ENCODE assay signal across 7 cellular contexts in the genomic region with DNA sequence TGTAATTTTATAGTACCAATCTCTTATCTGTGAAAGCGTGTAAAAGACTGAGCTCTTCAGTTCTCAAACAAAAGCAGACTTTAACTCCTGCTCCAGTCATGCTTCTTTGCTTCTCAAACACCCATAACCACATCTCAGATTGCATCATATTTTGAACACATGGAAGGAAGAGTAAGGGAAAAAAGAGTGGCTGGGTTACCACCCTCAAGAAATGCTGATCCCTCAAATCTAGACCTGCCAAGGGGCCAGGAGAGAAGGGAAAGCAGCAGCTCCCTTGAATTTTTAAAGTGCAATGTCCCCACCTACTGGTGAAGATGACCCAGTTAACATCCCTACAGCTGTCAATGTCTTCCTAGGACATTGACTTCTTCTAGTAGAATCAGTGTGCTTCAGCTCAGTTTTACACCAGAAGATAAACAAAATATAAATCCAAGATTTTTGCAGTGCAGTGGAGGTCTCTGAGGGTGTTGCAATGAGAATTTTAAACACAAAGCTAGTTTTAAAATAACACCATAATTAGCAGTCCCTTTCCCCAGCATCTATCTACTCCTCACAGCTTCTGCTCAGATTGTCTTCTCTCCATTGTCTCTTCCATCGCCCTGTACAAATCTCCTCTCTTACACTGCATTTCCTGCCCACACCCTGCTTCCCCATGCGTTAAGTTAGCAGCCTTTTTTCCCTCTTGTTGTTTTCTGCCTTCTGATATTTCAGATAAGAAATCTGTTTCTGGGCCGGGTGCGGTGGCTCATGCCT. TPM values are rescaled to one million over a fixed set of nuclear protein-coding genes. Genes with fewer than 3 reads are reported as not detected.
DNase-seq lines count a peak whose midpoint lies in the region; ATAC-seq, FAIRE-seq and TF ChIP-seq lines count a peak whose summit lies in the region.

No MANE protein-coding gene starts in this region.

- no peaks in the 10 kb centered on the region for H3K9me1 ChIP-seq in K562 (ENCODE audit: control insufficient read depth, insufficient read depth, low read length)

- H3K27ac ChIP-seq in K562 (ENCODE audit: extremely low read depth, low read depth, low read length): no peak overlapping the region

- peaks cover 0 to 3% of the 10 kb centered on the region in 2 experiments; a peak in 2 of 5 replicates for H3K27me3 ChIP-seq in K562 (ENCODE audit: control insufficient read depth in 2 of 2, insufficient read depth in 2 of 2, low read length in 2 of 2)

- TF ChIP-seq POLR2A in K562 (conservative IDR thresholded peaks at IDR 0.05): no peak

- peak; percentile 71 to 89 for TF ChIP-seq RAD21 in K562 (CRISPR knock-in tag; conservative IDR thresholded peaks at IDR 0.05 in 1 of 2, IDR thresholded peaks at IDR 0.05 in 1 of 2)

- H4K20me1 ChIP-seq in K562 (replicated peaks; ENCODE audit: control insufficient read depth, insufficient read depth, low read length): no peaks in the 10 kb centered on the region

- CTCF ChIA-PET in K562 (lab: Yijun Ruan, JAX; ENCODE audit: low intra/inter-chr PET ratio): interaction anchor here (0.7 to 3.7 kb wide), 4 partner anchors 82 to 531 kb away, joined by 3 to 23 read pairs (median 8); no protein-coding TSS in a partner anchor

- H3K4me1 ChIP-seq in K562 (replicated peaks in 1 of 2; ENCODE audit: control insufficient read depth in 2 of 2, insufficient read depth in 2 of 2, low read length in 2 of 2): no peaks in the 10 kb centered on the region

- H3K4me2 ChIP-seq in K562 (ENCODE audit: insufficient read depth, low read length): no peak overlapping the region

- FAIRE-seq in K562 (lab: Jason Lieb, UNC): peak; percentile 87

- no TSS peak for BruUV-seq in K562 (replicated peaks; lab: Mats Ljungman, UMichigan)

- no peaks in the 10 kb centered on the region for H3K79me2 ChIP-seq in K562 (ENCODE audit: control insufficient read depth, insufficient read depth, low read length)

- TF ChIP-seq EP300 in K562 (IDR thresholded peaks at IDR 0.05; ENCODE audit: low read length): no peak

- H3K4me3 ChIP-seq in K562: no peak overlapping the region

- no peaks in the 10 kb centered on the region for H3K36me3 ChIP-seq in K562 (ENCODE audit: control insufficient read depth, insufficient read depth, low read length)

- intact Hi-C loops in K562 (cut with micrococcal nuclease): loop anchor here (1.0 to 5.0 kb wide), 2 partner anchors 84 to 373 kb away; no protein-coding TSS in a partner anchor

- 2% methylated on average over 5 of the region's 5 CpGs for WGBS in K562 (ENCODE audit: insufficient coverage, low coverage, missing lambda C conversion rate)

- in situ Hi-C loops in K562 (cut with MboI): no loop called here

- DNase-seq in DMS79 (lab: John Stamatoyannopoulos, UW) (peak; percentile 91), NOMO-1 treated with DMSO at 0.1 percent for 48 hours (lab: John Stamatoyannopoulos, UW; ENCODE audit: unreplicated experiment) (peak; percentile 61), K562 (ENCODE audit: extremely low read depth in 1 of 4, low spot score in 3 of 4) (peak; percentile 31 to 69 (median 52)), iPS-NIHi11 (ENCODE audit: low spot score) (peak; percentile 63)
- peak; percentile 34 for DNase-seq in stimulated activated CD8-positive, alpha-beta memory T cell treated with anti-CD3 and anti-CD28 coated beads, Interleukin-4, amount 100 ng/mL, for 48 hours

- no peak overlapping the region for H2AFZ ChIP-seq in K562 (ENCODE audit: low read depth, low read length)

- peak; percentile 47 for ATAC-seq in HG02759 (IDR thresholded peaks at IDR 0.05; ENCODE audit: unreplicated experiment)
- peak; percentile 94 for ATAC-seq in K562
- no peak for ATAC-seq in HG03045 (IDR thresholded peaks at IDR 0.05; ENCODE audit: unreplicated experiment)

- POLR2A ChIA-PET in K562 (lab: Yijun Ruan, JAX): interaction anchor here (0.7 to 1.4 kb wide), 6 partner anchors 13 to 367 kb away, joined by 3 to 5 read pairs (median 3); partner anchors contain the start of gene TAP2

- no peak overlapping the region for H3K9ac ChIP-seq in K562 (ENCODE audit: insufficient read depth in 1 of 2, low read depth in 2 of 2, low read length in 2 of 2)

- no peaks in the 10 kb centered on the region for H3K9me3 ChIP-seq in K562 (replicated peaks; ENCODE audit: control insufficient read depth, insufficient read depth, low read depth, low read length)

- peak; percentile 73 to 81 (median 81) for TF ChIP-seq CTCF in K562 (IDR thresholded peaks at IDR 0.05 in 2 of 3, conservative IDR thresholded peaks at IDR 0.05 in 1 of 3; ENCODE audit: insufficient read depth in 2 of 3, low read depth in 1 of 3, low read length in 3 of 3)

RNA-seq across cellular contexts. Expression of gene HLA-DQB2, which starts 22.6 kb away (rescaled TPM):
- not detected in 2 replicates for total RNA-seq in K562 (2011; cell fraction: chromatin; rRNA removed; ENCODE audit: low replicate concordance)
- total RNA-seq in K562 (2011; cell fraction: nucleolus; rRNA removed): not detected in 2 replicates
- not detected in 2 replicates for total RNA-seq in K562 (2011; cell fraction: nucleoplasm; rRNA removed)
- total RNA-seq in K562 (2014; rRNA removed): not detected in 2 replicates
- not detected in 2 replicates for total RNA-seq in K562 (2014; rRNA removed; fragmentation: Illumina TruSeq; extraction: Trizol)
- total RNA-seq in K562 (2015; rRNA removed; fragmentation: Illumina TruSeq; extraction: Trizol): not detected in 2 replicates
- not detected in 2 replicates for total RNA-seq in K562 (2021)
- polyA plus RNA-seq in K562 (2011; rRNA removed): not detected in 2 replicates
- not detected in 2 replicates for polyA plus RNA-seq in K562 (2011; cell fraction: cytosol; rRNA removed)
- not detected in 2 replicates for polyA plus RNA-seq in K562 (2011; cell fraction: nucleus; rRNA removed)
- polyA plus RNA-seq in K562 (2012): not detected in 2 replicates
- not detected in 2 replicates for polyA plus RNA-seq in K562 (2014; fragmentation: Illumina TruSeq; extraction: Trizol)
- polyA plus RNA-seq in K562 (2014; fragmentation: Nextera tagmentation; extraction: Ambion mirVana): not detected
- polyA plus RNA-seq in K562 (2014; rRNA removed): not detected in 2 replicates
- not detected in 2 replicates for polyA minus RNA-seq in K562 (2011; rRNA and poly(A)+ RNA removed)
- polyA minus RNA-seq in K562 (2011; cell fraction: cytosol; rRNA and poly(A)+ RNA removed): not detected in 2 replicates
- not detected in 2 replicates for polyA minus RNA-seq in K562 (2011; cell fraction: nucleus; rRNA and poly(A)+ RNA removed)

RNA-seq across cellular contexts. Expression of gene HLA-DOB, which starts 30.8 kb away (rescaled TPM):
- 15.6 and 18.3 TPM in 2 replicates for total RNA-seq in K562 (2011; cell fraction: chromatin; rRNA removed; ENCODE audit: low replicate concordance)
- 5.8 and 6.8 TPM in 2 replicates for total RNA-seq in K562 (2011; cell fraction: nucleolus; rRNA removed)
- total RNA-seq in K562 (2011; cell fraction: nucleoplasm; rRNA removed): 8.9 and 15.7 TPM in 2 replicates
- total RNA-seq in K562 (2014; rRNA removed) (0.98 and 1.7 TPM in 2 replicates), K562 (2014; rRNA removed; fragmentation: Illumina TruSeq; extraction: Trizol) (2.3 TPM in 2 replicates), K562 (2015; rRNA removed; fragmentation: Illumina TruSeq; extraction: Trizol) (1.1 and 1.2 TPM in 2 replicates), K562 (2021) (1.3 and 2.5 TPM in 2 replicates)
- polyA plus RNA-seq in K562 (2011; rRNA removed) (4.0 and 4.6 TPM in 2 replicates), K562 (2014; fragmentation: Illumina TruSeq; extraction: Trizol) (3.7 and 3.8 TPM in 2 replicates), K562 (2014; fragmentation: Nextera tagmentation; extraction: Ambion mirVana) (1 to 10 TPM; 2.5 to 2.7 TPM), K562 (2014; rRNA removed) (1.8 and 3.2 TPM in 2 replicates)
- 0.92 and 1.8 TPM in 2 replicates for polyA plus RNA-seq in K562 (2011; cell fraction: cytosol; rRNA removed)
- 38.4 and 42.2 TPM in 2 replicates for polyA plus RNA-seq in K562 (2011; cell fraction: nucleus; rRNA removed)
- 1.8 and 4.9 TPM in 2 replicates for polyA plus RNA-seq in K562 (2012)
- polyA minus RNA-seq in K562 (2011; rRNA and poly(A)+ RNA removed): 1.4 and 1.7 TPM in 2 replicates
- polyA minus RNA-seq in K562 (2011; cell fraction: cytosol; rRNA and poly(A)+ RNA removed): 0.91 TPM in 1 of 2 replicates, not detected in the other
- polyA minus RNA-seq in K562 (2011; cell fraction: nucleus; rRNA and poly(A)+ RNA removed): 1.6 and 3.0 TPM in 2 replicates

RNA-seq across cellular contexts. Expression of gene HLA-DQA2, which starts 44.8 kb away (rescaled TPM):
- not detected in 2 replicates for total RNA-seq in K562 (2011; cell fraction: chromatin; rRNA removed; ENCODE audit: low replicate concordance)
- total RNA-seq in K562 (2011; cell fraction: nucleolus; rRNA removed): not detected in 2 replicates
- not detected in 2 replicates for total RNA-seq in K562 (2011; cell fraction: nucleoplasm; rRNA removed)
- total RNA-seq in K562 (2014; rRNA removed) (not detected in 2 replicates), K562 (2014; rRNA removed; fragmentation: Illumina TruSeq; extraction: Trizol) (not detected in 2 replicates), K562 (2015; rRNA removed; fragmentation: Illumina TruSeq; extraction: Trizol) (not detected in 2 replicates), K562 (2021) (not detected in 2 replicates)
- polyA plus RNA-seq in K562 (2011; rRNA removed) (not detected in 2 replicates), K562 (2014; fragmentation: Illumina TruSeq; extraction: Trizol) (not detected in 2 replicates), K562 (2014; fragmentation: Nextera tagmentation; extraction: Ambion mirVana) (not detected), K562 (2014; rRNA removed) (not detected in 2 replicates)
- polyA plus RNA-seq in K562 (2011; cell fraction: cytosol; rRNA removed): not detected in 2 replicates
- polyA plus RNA-seq in K562 (2011; cell fraction: nucleus; rRNA removed): not detected in 2 replicates
- polyA plus RNA-seq in K562 (2012): not detected in 2 replicates
- not detected in 2 replicates for polyA minus RNA-seq in K562 (2011; rRNA and poly(A)+ RNA removed)
- not detected in 2 replicates for polyA minus RNA-seq in K562 (2011; cell fraction: cytosol; rRNA and poly(A)+ RNA removed)
- polyA minus RNA-seq in K562 (2011; cell fraction: nucleus; rRNA and poly(A)+ RNA removed): not detected in 2 replicates

RNA-seq across cellular contexts. Expression of gene TAP2, which starts 52.6 kb away (rescaled TPM):
- total RNA-seq in K562 (2011; cell fraction: chromatin; rRNA removed; ENCODE audit: low replicate concordance): 57.7 and 67.6 TPM in 2 replicates
- total RNA-seq in K562 (2011; cell fraction: nucleolus; rRNA removed): 84.4 and 89.1 TPM in 2 replicates
- total RNA-seq in K562 (2011; cell fraction: nucleoplasm; rRNA removed): 63.3 and 85.4 TPM in 2 replicates
- total RNA-seq in K562 (2014; rRNA removed) (19.8 and 26.6 TPM in 2 replicates), K562 (2014; rRNA removed; fragmentation: Illumina TruSeq; extraction: Trizol) (12.9 and 18.4 TPM in 2 replicates), K562 (2015; rRNA removed; fragmentation: Illumina TruSeq; extraction: Trizol) (13.9 and 15.2 TPM in 2 replicates), K562 (2021) (47.2 and 53.5 TPM in 2 replicates)
- polyA plus RNA-seq in K562 (2011; rRNA removed) (15.7 and 19.6 TPM in 2 replicates), K562 (2014; fragmentation: Illumina TruSeq; extraction: Trizol) (26.8 and 27.3 TPM in 2 replicates), K562 (2014; fragmentation: Nextera tagmentation; extraction: Ambion mirVana) (1 to 10 TPM; 2.0 to 3.1 TPM), K562 (2014; rRNA removed) (27.7 and 35.3 TPM in 2 replicates)
- polyA plus RNA-seq in K562 (2011; cell fraction: cytosol; rRNA removed): 14.2 and 21.5 TPM in 2 replicates
- 53.7 and 124 TPM in 2 replicates for polyA plus RNA-seq in K562 (2011; cell fraction: nucleus; rRNA removed)
- 19.9 and 26.3 TPM in 2 replicates for polyA plus RNA-seq in K562 (2012)
- polyA minus RNA-seq in K562 (2011; rRNA and poly(A)+ RNA removed): 12.2 and 26.6 TPM in 2 replicates
- polyA minus RNA-seq in K562 (2011; cell fraction: cytosol; rRNA and poly(A)+ RNA removed): 7.1 and 25.6 TPM in 2 replicates
- 31.2 and 44.6 TPM in 2 replicates for polyA minus RNA-seq in K562 (2011; cell fraction: nucleus; rRNA and poly(A)+ RNA removed)

RNA-seq across cellular contexts. Expression of gene PSMB8, which starts 57.9 kb away (rescaled TPM):
- 0.30 and 0.72 TPM in 2 replicates for total RNA-seq in K562 (2011; cell fraction: chromatin; rRNA removed; ENCODE audit: low replicate concordance)
- total RNA-seq in K562 (2011; cell fraction: nucleolus; rRNA removed): 0.17 TPM in 1 of 2 replicates, not detected in the other
- total RNA-seq in K562 (2011; cell fraction: nucleoplasm; rRNA removed): 0.59 TPM in 1 of 2 replicates, not detected in the other
- total RNA-seq in K562 (2014; rRNA removed): 2.0 and 3.7 TPM in 2 replicates
- 1.9 and 2.0 TPM in 2 replicates for total RNA-seq in K562 (2014; rRNA removed; fragmentation: Illumina TruSeq; extraction: Trizol)
- 3.2 and 4.0 TPM in 2 replicates for total RNA-seq in K562 (2015; rRNA removed; fragmentation: Illumina TruSeq; extraction: Trizol)
- total RNA-seq in K562 (2021): 2.9 and 3.3 TPM in 2 replicates
- polyA plus RNA-seq in K562 (2011; rRNA removed): 0.12 and 0.71 TPM in 2 replicates
- polyA plus RNA-seq in K562 (2011; cell fraction: cytosol; rRNA removed): 0.37 and 0.66 TPM in 2 replicates
- 0.11 and 0.47 TPM in 2 replicates for polyA plus RNA-seq in K562 (2011; cell fraction: nucleus; rRNA removed)
- polyA plus RNA-seq in K562 (2012): 4.3 and 11.5 TPM in 2 replicates
- polyA plus RNA-seq in K562 (2014; fragmentation: Illumina TruSeq; extraction: Trizol): 2.0 and 2.7 TPM in 2 replicates
- 1 to 10 TPM; 2.4 to 2.6 TPM for polyA plus RNA-seq in K562 (2014; fragmentation: Nextera tagmentation; extraction: Ambion mirVana)
- polyA plus RNA-seq in K562 (2014; rRNA removed): 2.8 and 4.4 TPM in 2 replicates
- 0.18 TPM in 1 of 2 replicates, not detected in the other for polyA minus RNA-seq in K562 (2011; rRNA and poly(A)+ RNA removed)
- polyA minus RNA-seq in K562 (2011; cell fraction: cytosol; rRNA and poly(A)+ RNA removed): 2.5 TPM in 1 of 2 replicates, not detected in the other
- 0.13 and 0.44 TPM in 2 replicates for polyA minus RNA-seq in K562 (2011; cell fraction: nucleus; rRNA and poly(A)+ RNA removed)

Comparison
In these comparisons a context has a peak if more than half of its experiments do, and no peak if none do; other contexts are left out.
1. DNase-seq: peak in every context shown above with its lines; median percentile 91 in DMS79; 63 in iPS-NIHi11; 61 in NOMO-1 treated with DMSO at 0.1 percent for 48 hours; 52 in K562; 34 in stimulated activated CD8-positive, alpha-beta memory T cell treated with anti-CD3 and anti-CD28 coated beads, Interleukin-4, amount 100 ng/mL, for 48 hours.